ENCODE assay signal across 17 cellular contexts in the genomic region with DNA sequence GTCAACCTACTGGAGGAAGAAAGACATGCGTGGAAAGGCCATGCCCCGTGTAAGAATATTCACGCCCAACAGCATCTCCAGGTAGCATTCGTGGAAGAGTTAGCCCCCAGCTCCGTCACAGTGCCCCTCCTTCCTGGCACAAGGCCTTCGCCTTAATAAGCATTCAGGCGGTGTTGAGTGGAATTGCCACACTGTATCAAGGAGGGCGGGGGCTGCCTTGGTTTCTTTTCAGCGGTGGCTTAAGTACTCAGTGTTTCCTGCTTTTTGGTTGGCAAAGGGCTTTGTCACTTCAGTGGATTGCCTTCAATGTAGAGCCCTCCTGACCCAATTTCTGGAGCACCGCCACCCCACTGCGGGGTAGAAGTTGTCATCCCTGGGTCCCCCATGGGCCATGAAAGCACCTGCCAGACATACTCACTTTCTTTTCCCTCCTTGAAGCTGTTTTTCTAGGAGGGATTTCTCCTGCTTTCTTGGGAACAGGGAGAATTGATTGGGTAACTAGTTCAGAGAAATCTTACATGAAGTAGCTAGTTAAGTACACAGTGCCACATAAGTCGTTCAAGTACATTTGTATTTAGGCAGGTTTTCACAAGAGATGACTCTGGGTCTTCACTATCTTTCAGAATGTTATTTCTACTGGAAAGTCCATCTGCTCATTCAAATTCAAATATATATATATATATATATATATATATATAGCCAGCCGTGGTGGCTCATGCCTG.
A peak's percentile ranks its signal among the peaks of the same experiment; 100 is the strongest.
DNase-seq lines count a peak whose midpoint lies in the region; ATAC-seq and TF ChIP-seq lines count a peak whose summit lies in the region.
"Had no signal": no experiment of that assay in that cellular context is flagged by ENCODE, and none has a peak within 500 bp of the region (broad histone marks: within the 10 kb centered on the region; RNA-seq: fewer than 3 reads in every experiment).

No MANE protein-coding gene starts in this region.

- peaks cover 18% of the 10 kb centered on the region for H3K4me1 Mint-ChIP-seq in activated naive CD8-positive, alpha-beta T cell (ENCODE audit: low read depth)
- peaks cover 20% of the 10 kb centered on the region for H3K4me1 Mint-ChIP-seq in activated naive CD8-positive, alpha-beta T cell treated with anti-CD3 and anti-CD28 coated beads for 36 hours
- H3K4me1 Mint-ChIP-seq in activated CD4-positive, alpha-beta memory T cell treated with anti-CD3 and anti-CD28 coated beads, Interleukin-2, amount 10 ng/mL, durations not matched to agents 7 days and 5 days, result peaks cover 22% of the 10 kb centered on the region
- peaks cover 14% of the 10 kb centered on the region for H3K4me1 Mint-ChIP-seq in memory B cell

- peak overlapping the region; percentile 54 for H3K4me3 Mint-ChIP-seq in activated naive CD8-positive, alpha-beta T cell
- H3K4me3 Mint-ChIP-seq in activated naive CD8-positive, alpha-beta T cell treated with anti-CD3 and anti-CD28 coated beads for 36 hours, result no peak overlapping the region
- peak overlapping the region; percentile 45 for H3K4me3 Mint-ChIP-seq in activated CD4-positive, alpha-beta memory T cell treated with anti-CD3 and anti-CD28 coated beads, Interleukin-2, amount 10 ng/mL, durations not matched to agents 7 days and 5 days
- H3K4me3 Mint-ChIP-seq in memory B cell, result peak overlapping the region; percentile 77

- no peaks in the 10 kb centered on the region for H3K27me3 ChIP-seq in upper lobe of left lung
- H3K27me3 ChIP-seq: brain microvascular endothelial cell, dorsolateral prefrontal cortex had no signal

- POLR2A ChIA-PET in activated CD4-positive, alpha-beta memory T cell treated with anti-CD3 and anti-CD28 coated beads, Interleukin-2, amount 10 ng/mL, durations not matched to agents 7 days and 5 days (lab: Charles Lee), result interaction anchor here (1.2 to 2.5 kb wide), 3 partner anchors 66 to 245 kb away, joined by 5 to 13 read pairs (median 9); a partner anchor contains a TSS

- no peaks in the 10 kb centered on the region for H3K9me3 Mint-ChIP-seq in activated naive CD8-positive, alpha-beta T cell (ENCODE audit: low read depth)
- peaks cover 6% of the 10 kb centered on the region for H3K9me3 Mint-ChIP-seq in activated naive CD8-positive, alpha-beta T cell treated with anti-CD3 and anti-CD28 coated beads for 36 hours
- H3K9me3 Mint-ChIP-seq in activated CD4-positive, alpha-beta memory T cell treated with anti-CD3 and anti-CD28 coated beads, Interleukin-2, amount 10 ng/mL, durations not matched to agents 7 days and 5 days, result peaks cover 3% of the 10 kb centered on the region
- H3K9me3 Mint-ChIP-seq in memory B cell, result no peaks in the 10 kb centered on the region

- H3K36me3 ChIP-seq in upper lobe of left lung, result no peaks in the 10 kb centered on the region
- H3K36me3 ChIP-seq: brain microvascular endothelial cell, thoracic aorta had no signal

- ATAC-seq in memory B cell (ENCODE audit: low read depth) (no peak), upper lobe of left lung (ENCODE audit: low FRiP score in 2 of 2) (peak; percentile 30 to 56), GM18870 (IDR thresholded peaks at IDR 0.05; ENCODE audit: unreplicated experiment) (no peak), HG03460 (IDR thresholded peaks at IDR 0.05; ENCODE audit: unreplicated experiment) (no peak)

- peak overlapping the region; percentile 22 to 65 (median 58) for H3K27ac ChIP-seq in upper lobe of left lung
- H3K27ac ChIP-seq: brain microvascular endothelial cell, thoracic aorta had no signal

- H3K36me3 Mint-ChIP-seq in activated naive CD8-positive, alpha-beta T cell, result no peaks in the 10 kb centered on the region
- peaks cover 12% of the 10 kb centered on the region for H3K36me3 Mint-ChIP-seq in activated naive CD8-positive, alpha-beta T cell treated with anti-CD3 and anti-CD28 coated beads for 36 hours
- peaks cover 4% of the 10 kb centered on the region for H3K36me3 Mint-ChIP-seq in activated CD4-positive, alpha-beta memory T cell treated with anti-CD3 and anti-CD28 coated beads, Interleukin-2, amount 10 ng/mL, durations not matched to agents 7 days and 5 days (ENCODE audit: low read depth)
- H3K36me3 Mint-ChIP-seq in memory B cell, result no peaks in the 10 kb centered on the region

- H3K27me3 Mint-ChIP-seq in activated naive CD8-positive, alpha-beta T cell, result no peaks in the 10 kb centered on the region
- no peaks in the 10 kb centered on the region for H3K27me3 Mint-ChIP-seq in activated naive CD8-positive, alpha-beta T cell treated with anti-CD3 and anti-CD28 coated beads for 36 hours
- H3K27me3 Mint-ChIP-seq in activated CD4-positive, alpha-beta memory T cell treated with anti-CD3 and anti-CD28 coated beads, Interleukin-2, amount 10 ng/mL, durations not matched to agents 7 days and 5 days, result no peaks in the 10 kb centered on the region
- peaks cover 3% of the 10 kb centered on the region for H3K27me3 Mint-ChIP-seq in memory B cell

- CTCF ChIA-PET in activated CD4-positive, alpha-beta memory T cell treated with anti-CD3 and anti-CD28 coated beads, Interleukin-2, amount 10 ng/mL, durations not matched to agents 7 days and 5 days (lab: Charles Lee), result interaction anchor here (1.0 to 3.9 kb wide), 13 partner anchors 7 to 277 kb away, joined by 3 to 54 read pairs (median 7); a partner anchor contains a TSS

- no peak for DNase-seq in activated naive CD8-positive, alpha-beta T cell treated with anti-CD3 and anti-CD28 coated beads for 36 hours
- no peak for DNase-seq in activated CD4-positive, alpha-beta memory T cell treated with anti-CD3 and anti-CD28 coated beads, Interleukin-2, amount 10 ng/mL, durations not matched to agents 7 days and 5 days
- peak in 1 of 2 donors; percentile 3 for DNase-seq in memory B cell (ENCODE audit: low spot score in 2 of 2)
- DNase-seq in upper lobe of left lung, result peak in 1 of 2 donors; percentile 85
- DNase-seq in NCI-H82 treated with DMSO at 0.1 percent for 48 hours (lab: John Stamatoyannopoulos, UW; ENCODE audit: unreplicated experiment), result no peak
- DNase-seq: activated CD4-positive, alpha-beta T cell treated with anti-CD3 and anti-CD28 coated beads for 48 hours; activated gamma-delta T cell treated with Interleukin-2 at 50 U/mL for 16 hours; brain microvascular endothelial cell; dorsolateral prefrontal cortex; NCI-H446; Right ventricle myocardium superior; stimulated activated CD4-positive, alpha-beta T cell treated with anti-CD3 and anti-CD28 coated beads, Interleukin-1b, Interleukin-23, amount 100 ng/mL, for 48 hours; T-helper 9 cell had no signal

- H3K27ac Mint-ChIP-seq in activated naive CD8-positive, alpha-beta T cell, result no peak overlapping the region
- no peak overlapping the region for H3K27ac Mint-ChIP-seq in activated naive CD8-positive, alpha-beta T cell treated with anti-CD3 and anti-CD28 coated beads for 36 hours
- peak overlapping the region; percentile 58 for H3K27ac Mint-ChIP-seq in activated CD4-positive, alpha-beta memory T cell treated with anti-CD3 and anti-CD28 coated beads, Interleukin-2, amount 10 ng/mL, durations not matched to agents 7 days and 5 days
- no peak overlapping the region for H3K27ac Mint-ChIP-seq in memory B cell

- no peaks in the 10 kb centered on the region for H3K9me3 ChIP-seq in upper lobe of left lung
- H3K9me3 ChIP-seq: thoracic aorta had no signal

- TF ChIP-seq EP300 in upper lobe of left lung (IDR thresholded peaks at IDR 0.05), result peak in 1 of 4 donors; percentile 1

- peaks cover 5 to 12% (median 9%) of the 10 kb centered on the region in 4 donors for H3K4me1 ChIP-seq in upper lobe of left lung

- 64 to 69% methylated on average over 13 of the region's 13 CpGs for WGBS in upper lobe of left lung, 2 donors

- peak overlapping the region in 3 of 4 donors; percentile 22 to 54 (median 46) for H3K4me3 ChIP-seq in upper lobe of left lung

- TF ChIP-seq POLR2A in upper lobe of left lung (IDR thresholded peaks at IDR 0.05), result no peak

- TF ChIP-seq CTCF in upper lobe of left lung (IDR thresholded peaks at IDR 0.05), result no peak

Comparison
In these comparisons a context has a peak if more than half of its experiments do, and no peak if none do; other contexts are left out.
1. ATAC-seq: peak in upper lobe of left lung (2 of 2); none in memory B cell (single experiment), GM18870 (single experiment) and HG03460 (single experiment).